21 cellular contexts compared by ENCODE assay signal in the genomic region with DNA sequence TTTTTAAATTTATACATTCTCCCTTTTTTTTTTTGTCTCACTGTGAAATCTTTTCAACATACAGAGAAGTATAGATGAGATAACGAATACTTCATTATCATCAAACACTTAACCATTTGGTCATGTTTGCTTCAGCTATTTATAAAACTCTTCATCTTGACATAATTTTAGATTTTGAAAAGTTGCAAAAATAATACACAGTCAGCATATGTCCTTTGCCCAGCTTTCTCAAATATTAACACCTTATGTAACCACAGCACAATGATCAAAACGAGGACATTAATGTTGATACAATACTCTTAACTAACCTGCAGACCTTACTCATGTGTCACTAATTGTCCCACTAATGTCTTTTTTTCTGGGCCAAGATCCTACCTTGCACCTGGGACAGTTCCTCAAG. TPM values are rescaled to one million over a fixed set of nuclear protein-coding genes. Genes with fewer than 3 reads are reported as not detected.
DNase-seq lines count a peak whose midpoint lies in the region; ATAC-seq, FAIRE-seq and TF ChIP-seq lines count a peak whose summit lies in the region.
"Had no signal": no experiment of that assay in that cellular context is flagged by ENCODE, and none has a peak within 500 bp of the region (broad histone marks: within the 10 kb centered on the region; RNA-seq: fewer than 3 reads in every experiment).

No MANE protein-coding gene starts in this region.

- TF ChIP-seq EP300 in A549 (IDR thresholded peaks at IDR 0.05) (no peak), GM12878 (IDR thresholded peaks at IDR 0.05; ENCODE audit: borderline replicate concordance in 1 of 2, control insufficient read depth in 1 of 2, low read depth in 2 of 2, low read length in 2 of 2) (no peak)

- FAIRE-seq in A549 (lab: Jason Lieb, UNC): no peak
- peak; percentile 92 for FAIRE-seq in HTR-8/SVneo (lab: Jason Lieb, UNC)
- peak; percentile 13 for FAIRE-seq in GM12878 (lab: Jason Lieb, UNC)
- FAIRE-seq in islet of Langerhans (lab: Jason Lieb, UNC): peak; percentile 76
- FAIRE-seq: A204.1, G401.6, GM12892, GM18507 had no signal

- CTCF ChIA-PET in A549 (lab: Yijun Ruan, JAX) (interaction anchor here (1.5 kb wide), 1 partner anchor 35 kb away, joined by 3 read pairs; no protein-coding TSS in a partner anchor), GM12878 (lab: Yijun Ruan, JAX) (no interaction called here)

- SMC1A ChIA-PET in GM12878 (lab: Charles Lee; ENCODE audit: uncharacterized antibody, unreplicated experiment): interaction anchor here (2.1 kb wide), 1 partner anchor 13 kb away, joined by 6 read pairs; no protein-coding TSS in a partner anchor

- H3K4me2 ChIP-seq in A549: no peak overlapping the region
- H3K4me2 ChIP-seq in GM12878 (ENCODE audit: control insufficient read depth, insufficient read depth): no peak overlapping the region
- H3K4me2 ChIP-seq: BLaER1 treated with 17β-estradiol and CSF1 and Interleukin-3, amounts not matched to agents 10 nM and 100 nM had no signal

- H3K36me3 ChIP-seq in GM12878 (ENCODE audit: control insufficient read depth in 2 of 2, insufficient read depth in 2 of 2, low read length in 1 of 2): no peaks in the 10 kb centered on the region
- H3K36me3 ChIP-seq: BLaER1 treated with 17β-estradiol and CSF1 and Interleukin-3, amounts not matched to agents 10 nM and 100 nM had no signal

- RAD21 ChIA-PET in GM12878 (lab: Charles Lee; ENCODE audit: unreplicated experiment): no interaction called here

- intact Hi-C loops in GM12878 (cut with micrococcal nuclease; ENCODE audit: unreplicated experiment): no loop called here

- POLR2A ChIA-PET in A549 (lab: Yijun Ruan, JAX): no interaction called here
- POLR2A ChIA-PET in GM12878 (lab: Charles Lee): no interaction called here

- TF ChIP-seq POLR2A in A549 (IDR thresholded peaks at IDR 0.05; ENCODE audit: low read length) (no peak), GM12878 (IDR thresholded peaks at IDR 0.05; ENCODE audit: low read depth, low read length) (no peak)

- TF ChIP-seq RAD21 in A549 (conservative IDR thresholded peaks at IDR 0.05 in 1 of 2, IDR thresholded peaks at IDR 0.05 in 1 of 2) (no peak), GM12878 (IDR thresholded peaks at IDR 0.05; ENCODE audit: insufficient read depth, low read depth, low read length) (no peak)

- H3K4me3 ChIP-seq in A549 (no peak overlapping the region), GM12878 (no peak overlapping the region)
- H3K4me3 ChIP-seq: BLaER1 treated with 17β-estradiol and CSF1 and Interleukin-3, amounts not matched to agents 10 nM and 100 nM had no signal

- H3K27me3 ChIP-seq in GM12878 (replicated peaks in 1 of 2; ENCODE audit: control insufficient read depth in 2 of 2, insufficient read depth in 2 of 2, low read length in 1 of 2): no peaks in the 10 kb centered on the region; a peak in 1 of 4 replicates
- H3K27me3 ChIP-seq: BLaER1 treated with 17β-estradiol and CSF1 and Interleukin-3, amounts not matched to agents 10 nM and 100 nM had no signal

- DNase-seq in A549 (ENCODE audit: low read depth in 1 of 2, low spot score in 1 of 2) (no peak), HTR-8/SVneo (ENCODE audit: insufficient read length, low spot score) (no peak), GM12878 (ENCODE audit: low read depth, low spot score) (no peak), kidney tubule cell (ENCODE audit: low spot score) (no peak), superior temporal gyrus (ENCODE audit: extremely low spot score) (no peak), D341Med (ENCODE audit: low spot score) (no peak)
- DNase-seq: 8988T; AML-193; Caco-2; Calu3; CD4-positive, alpha-beta T cell; CD8-positive, alpha-beta T cell; DMS79 treated with DMSO at 0.1 percent for 48 hours; GF-D8 had no signal

- H3K27ac ChIP-seq in A549 (no peak overlapping the region), GM12878 (ENCODE audit: control insufficient read depth, insufficient read depth) (no peak overlapping the region)
- H3K27ac ChIP-seq: BLaER1 treated with 17β-estradiol and CSF1 and Interleukin-3, amounts not matched to agents 10 nM and 100 nM; C4-2B had no signal

- no peak overlapping the region for H2AFZ ChIP-seq in GM12878 (ENCODE audit: control insufficient read depth, low read depth, low read length)

- H3K9me3 ChIP-seq in A549 (no peaks in the 10 kb centered on the region), GM12878 (replicated peaks; ENCODE audit: control insufficient read depth, insufficient read depth, low read length) (no peaks in the 10 kb centered on the region)
- H3K9me3 ChIP-seq: BLaER1 treated with 17β-estradiol and CSF1 and Interleukin-3, amounts not matched to agents 10 nM and 100 nM; Caco-2 had no signal

- H4K20me1 ChIP-seq in GM12878 (ENCODE audit: control insufficient read depth, insufficient read depth): no peaks in the 10 kb centered on the region
- H4K20me1 ChIP-seq: BLaER1 treated with 17β-estradiol and CSF1 and Interleukin-3, amounts not matched to agents 10 nM and 100 nM had no signal

- no peak for TF ChIP-seq CTCF in A549 (IDR thresholded peaks at IDR 0.05)
- TF ChIP-seq CTCF in GM12878 (IDR thresholded peaks at IDR 0.05 in 2 of 3, conservative IDR thresholded peaks at IDR 0.05 in 1 of 3; ENCODE audit: control insufficient read depth in 2 of 3, extremely low read depth in 1 of 3, insufficient read depth in 1 of 3, low read depth in 3 of 3, low read length in 3 of 3): no peak

- 40% methylated on average over 2 of the region's 2 CpGs for WGBS in A549 (ENCODE audit: missing lambda C conversion rate)
- WGBS in GM12878 (ENCODE audit: insufficient coverage, insufficient replicate concordance, low lambda C conversion rate, missing lambda C conversion rate): 14% methylated on average over 2 of the region's 2 CpGs

- H3K9ac ChIP-seq in GM12878 (ENCODE audit: control insufficient read depth, insufficient read depth, low read length): no peak overlapping the region
- H3K9ac ChIP-seq: BLaER1 treated with 17β-estradiol and CSF1 and Interleukin-3, amounts not matched to agents 10 nM and 100 nM had no signal

- no peak for ATAC-seq in A549
- no peak for ATAC-seq in GM12878
- ATAC-seq: CD8-positive, alpha-beta T cell had no signal

- no TSS peak for BruUV-seq in GM12878 (replicated peaks; lab: Mats Ljungman, UMichigan)

- H3K79me2 ChIP-seq in GM12878 (ENCODE audit: control insufficient read depth, insufficient read depth, low read length): no peaks in the 10 kb centered on the region

- no peaks in the 10 kb centered on the region for H3K4me1 ChIP-seq in A549
- no peaks in the 10 kb centered on the region for H3K4me1 ChIP-seq in GM12878 (ENCODE audit: control insufficient read depth, insufficient read depth, low read length)
- H3K4me1 ChIP-seq: Caco-2 had no signal

- in situ Hi-C loops in GM12878 (cut with MboI): no loop called here

TF ChIP-seq in A549, 52 proteins besides CTCF, POLR2A, EP300 and RAD21:
- TF ChIP-seq MAFK (IDR thresholded peaks at IDR 0.05; ENCODE audit: partially characterized antibody): peak; percentile 74
- TF ChIP-seq, protein P1, sequence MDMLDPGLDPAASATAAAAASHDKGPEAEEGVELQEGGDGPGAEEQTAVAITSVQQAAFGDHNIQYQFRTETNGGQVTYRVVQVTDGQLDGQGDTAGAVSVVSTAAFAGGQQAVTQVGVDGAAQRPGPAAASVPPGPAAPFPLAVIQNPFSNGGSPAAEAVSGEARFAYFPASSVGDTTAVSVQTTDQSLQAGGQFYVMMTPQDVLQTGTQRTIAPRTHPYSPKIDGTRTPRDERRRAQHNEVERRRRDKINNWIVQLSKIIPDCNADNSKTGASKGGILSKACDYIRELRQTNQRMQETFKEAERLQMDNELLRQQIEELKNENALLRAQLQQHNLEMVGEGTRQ (IDR thresholded peaks at IDR 0.05): no peak

TF ChIP-seq in GM12878, 131 proteins besides CTCF, POLR2A, EP300 and RAD21 (continues in another document):
- TF ChIP-seq SMAD1 (IDR thresholded peaks at IDR 0.05; ENCODE audit: low read depth, partially characterized antibody) (no peak), RELA (IDR thresholded peaks at IDR 0.05; ENCODE audit: borderline replicate concordance, partially characterized antibody) (no peak), NFIC (IDR thresholded peaks at IDR 0.05; ENCODE audit: low read depth, low read length) (no peak), CBX3 (IDR thresholded peaks at IDR 0.05; ENCODE audit: borderline replicate concordance, low read depth) (no peak), TCF7 (IDR thresholded peaks at IDR 0.05; ENCODE audit: borderline replicate concordance) (no peak), YBX1 (IDR thresholded peaks at IDR 0.05) (no peak)

RNA-seq across cellular contexts. Expression of a gene that starts 36.0 kb away (rescaled TPM):
- polyA plus RNA-seq in A549 (2011; rRNA removed) (0.37 and 0.45 TPM in 2 replicates), A549 (2017; fragmentation: RNase III; extraction: RNeasy Plus Mini Kit Qiagen cat#74134 plus additional on column Dnase treatment) (0.68 to 0.89 TPM (median 0.84 TPM) in 3 replicates), GM12878 (2011; rRNA removed) (2.3 and 2.9 TPM in 2 replicates), GM12878 (2014; fragmentation: Illumina TruSeq; extraction: Trizol) (1.1 and 2.3 TPM in 2 replicates), GM12878 (2014; fragmentation: Nextera tagmentation; extraction: Ambion mirVana) (under 1 TPM; 0.16 to 0.27 TPM), GM12878 (2014; rRNA removed) (0.90 and 1.1 TPM in 2 replicates), GM12878 (2016; fragmentation: Nextera tagmentation; extraction: Ambion mirVana) (under 1 TPM; 0.13 to 0.29 TPM)
- 0.16 and 0.19 TPM in 2 replicates for polyA plus RNA-seq in A549 (2012; cell fraction: cytosol; rRNA removed)
- polyA plus RNA-seq in A549 (2012; cell fraction: nucleus; rRNA removed): 0.19 and 0.53 TPM in 2 replicates
- 0.29 and 0.58 TPM in 2 replicates for polyA minus RNA-seq in A549 (2011; rRNA and poly(A)+ RNA removed)
- total RNA-seq in GM12878 (2013; cell fraction: nucleolus; rRNA removed): 8.0 and 8.1 TPM in 2 replicates
- total RNA-seq in GM12878 (2014; rRNA removed) (0.87 and 1.1 TPM in 2 replicates), GM12878 (2014; rRNA removed; fragmentation: Illumina TruSeq; extraction: Trizol) (0.69 and 0.76 TPM in 2 replicates), GM12878 (2021) (1.3 TPM in 2 replicates)
- polyA plus RNA-seq in GM12878 (2011; ENCODE audit: low read depth): not detected
- polyA plus RNA-seq in GM12878 (2011; cell fraction: cytosol; rRNA removed): 3.7 and 4.5 TPM in 2 replicates
- polyA plus RNA-seq in GM12878 (2011; cell fraction: nucleus; rRNA removed): 3.0 and 3.7 TPM in 2 replicates
- polyA plus RNA-seq in GM12878 (2012): 0.27 and 0.36 TPM in 2 replicates
- 5.6 and 6.2 TPM in 2 replicates for polyA minus RNA-seq in GM12878 (2011; rRNA and poly(A)+ RNA removed)
- polyA minus RNA-seq in GM12878 (2011; cell fraction: cytosol; rRNA and poly(A)+ RNA removed): 1.5 and 2.4 TPM in 2 replicates
- 1.7 TPM in 2 replicates for polyA minus RNA-seq in GM12878 (2011; cell fraction: nucleus; rRNA and poly(A)+ RNA removed)
- total RNA-seq: Calu3 had no signal
